ENCODE assay signal across 13 cellular contexts in the genomic region with DNA sequence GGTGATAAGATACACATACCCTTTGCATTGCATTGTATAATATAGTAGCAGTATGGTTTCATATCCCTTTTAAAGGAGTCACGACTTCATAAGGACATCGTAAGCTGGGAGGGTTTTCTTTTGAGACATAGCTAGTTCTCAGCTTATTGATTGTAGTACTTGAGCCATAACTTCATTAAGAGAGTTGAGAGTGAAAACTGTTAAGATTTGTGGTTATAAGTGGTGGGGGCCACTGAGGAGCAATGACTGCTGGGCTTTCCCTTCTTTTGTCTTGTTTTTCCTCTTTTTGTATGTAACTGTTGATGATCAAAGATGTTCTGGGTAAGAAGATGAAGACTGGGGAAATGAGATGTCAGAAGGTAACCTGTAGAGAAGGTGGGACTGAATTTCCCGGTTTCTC. TPM values are rescaled to one million over a fixed set of nuclear protein-coding genes. Genes with fewer than 3 reads are reported as not detected.
A peak's percentile ranks its signal among the peaks of the same experiment; 100 is the strongest.
DNase-seq lines count a peak whose midpoint lies in the region; ATAC-seq and TF ChIP-seq lines count a peak whose summit lies in the region.
"Had no signal": no experiment of that assay in that cellular context is flagged by ENCODE, and none has a peak within 500 bp of the region (broad histone marks: within the 10 kb centered on the region; RNA-seq: fewer than 3 reads in every experiment).

No MANE protein-coding gene starts in this region.

- H3K4me3 ChIP-seq in spleen, result no peak overlapping the region
- no peak overlapping the region for H3K4me3 ChIP-seq in WERI-Rb-1 (ENCODE audit: low read depth, low read length)
- H3K4me3 ChIP-seq: coronary artery had no signal

- CTCF ChIA-PET in activated B cell treated with CpG ODN at 0.5 μM for 24 hours (lab: Charles Lee), result no interaction called here

- H3K4me1 Mint-ChIP-seq in activated B cell treated with CpG ODN at 0.5 μM for 24 hours, result peaks cover 46% of the 10 kb centered on the region

- H3K36me3 Mint-ChIP-seq in activated naive CD4-positive, alpha-beta T cell treated with anti-CD3 and anti-CD28 coated beads, Interleukin-2, amount 50 U/mL, for 72 hours, result no peaks in the 10 kb centered on the region
- peaks cover 4% of the 10 kb centered on the region for H3K36me3 Mint-ChIP-seq in activated B cell treated with CpG ODN at 0.5 μM for 24 hours (ENCODE audit: low read depth)

- ATAC-seq in activated naive CD4-positive, alpha-beta T cell treated with anti-CD3 and anti-CD28 coated beads, Interleukin-2, amount 50 U/mL, for 72 hours, result peak; percentile 90 to 96
- peak; percentile 77 for ATAC-seq in HG02610 (IDR thresholded peaks at IDR 0.05; ENCODE audit: unreplicated experiment)
- peak; percentile 21 for ATAC-seq in activated B cell treated with CpG ODN at 0.5 μM for 24 hours (ENCODE audit: low read depth)
- ATAC-seq in stimulated activated naive CD8-positive, alpha-beta T cell treated with anti-CD3 and anti-CD28 coated beads, Interleukin-15, Interleukin-2, amounts not matched to agents 100 U/mL and 50 U/mL, for 24 hours, result peak; percentile 59
- no peak for ATAC-seq in HG03457 (IDR thresholded peaks at IDR 0.05; ENCODE audit: unreplicated experiment)
- ATAC-seq: sciatic nerve had no signal

- H3K27ac ChIP-seq in spleen (no peak overlapping the region), WERI-Rb-1 (no peak overlapping the region)
- H3K27ac ChIP-seq: coronary artery had no signal

- peak in 1 of 2 donors; percentile 10 for DNase-seq in activated naive CD4-positive, alpha-beta T cell treated with anti-CD3 and anti-CD28 coated beads, Interleukin-2, amount 50 U/mL, for 72 hours (ENCODE audit: low spot score in 2 of 2)
- DNase-seq in activated naive CD4-positive, alpha-beta T cell treated with Interleukin-2 at 50 U/mL for 16 hours, result no peak
- DNase-seq in activated B cell treated with CpG ODN at 0.5 μM for 24 hours (no peak), spleen (no peak), WERI-Rb-1 (no peak)
- DNase-seq in stimulated activated naive CD8-positive, alpha-beta T cell treated with anti-CD3 and anti-CD28 coated beads, Interleukin-15, Interleukin-2, amounts not matched to agents 100 U/mL and 50 U/mL, for 24 hours, result no peak
- DNase-seq: activated CD4-positive, alpha-beta T cell treated with anti-CD3 and anti-CD28 coated beads for 48 hours; DMS79; hippocampal formation had no signal

- TF ChIP-seq POLR2A in spleen (IDR thresholded peaks at IDR 0.05), result no peak

- H3K4me1 ChIP-seq in spleen, result peaks cover 5 to 71% (median 15%) of the 10 kb centered on the region in 6 donors

- intact Hi-C loops in activated B cell treated with CpG ODN at 0.5 μM for 24 hours (cut with micrococcal nuclease) (no loop called here), spleen (cut with DNase I; ENCODE audit: low total_unique reads) (no loop called here)

- H3K9me3 ChIP-seq in spleen (no peaks in the 10 kb centered on the region), WERI-Rb-1 (ENCODE audit: severe bottlenecking) (no peaks in the 10 kb centered on the region)

- TF ChIP-seq CTCF in activated B cell treated with CpG ODN at 0.5 μM for 24 hours (IDR thresholded peaks at IDR 0.05) (no peak), spleen (IDR thresholded peaks at IDR 0.05 in 8 of 11, conservative IDR thresholded peaks at IDR 0.05 in 3 of 11) (no peak), WERI-Rb-1 (IDR thresholded peaks at IDR 0.05; ENCODE audit: low read depth, low read length) (no peak)

- H3K27me3 Mint-ChIP-seq in activated B cell treated with CpG ODN at 0.5 μM for 24 hours, result no peaks in the 10 kb centered on the region

- H3K36me3 ChIP-seq in spleen (peaks cover 0 to 5% (median 0%) of the 10 kb centered on the region in 6 donors), WERI-Rb-1 (no peaks in the 10 kb centered on the region; the same call in 1 of the 2 replicates)

- WGBS in spleen, 5 donors, result 61 to 77% (median 71%) methylated on average over 3 of the region's 3 CpGs

- no peak overlapping the region for H3K4me3 Mint-ChIP-seq in activated B cell treated with CpG ODN at 0.5 μM for 24 hours

- H3K9me3 Mint-ChIP-seq in activated naive CD4-positive, alpha-beta T cell treated with anti-CD3 and anti-CD28 coated beads, Interleukin-2, amount 50 U/mL, for 72 hours, result no peaks in the 10 kb centered on the region
- no peaks in the 10 kb centered on the region for H3K9me3 Mint-ChIP-seq in activated B cell treated with CpG ODN at 0.5 μM for 24 hours

- POLR2A ChIA-PET in activated B cell treated with CpG ODN at 0.5 μM for 24 hours (lab: Charles Lee), result interaction anchor here (1.8 kb wide), 1 partner anchor 10 kb away, joined by 5 read pairs; the partner anchor contains the start of gene EIF5B

- no peaks in the 10 kb centered on the region for H3K27me3 ChIP-seq in spleen (replicated peaks in 1 of 7)
- no peaks in the 10 kb centered on the region for H3K27me3 ChIP-seq in WERI-Rb-1 (ENCODE audit: insufficient read depth, low read depth, severe bottlenecking)

- H3K27ac Mint-ChIP-seq in activated naive CD4-positive, alpha-beta T cell treated with anti-CD3 and anti-CD28 coated beads, Interleukin-2, amount 50 U/mL, for 72 hours, result peak overlapping the region; percentile 79 to 94
- peak overlapping the region; percentile 57 for H3K27ac Mint-ChIP-seq in activated B cell treated with CpG ODN at 0.5 μM for 24 hours

RNA-seq across cellular contexts. Expression of gene EIF5B, which starts 11.0 kb away (rescaled TPM):
- 10 to 100 TPM; 68.6 to 77.7 TPM for total RNA-seq in activated naive CD4-positive, alpha-beta T cell treated with anti-CD3 and anti-CD28 coated beads, Interleukin-2, amount 50 U/mL, for 72 hours
- total RNA-seq in activated B cell treated with CpG ODN at 0.5 μM for 24 hours, result 52.3 and 55.0 TPM in 2 replicates
- 10 to 100 TPM; 23.8 to 49.5 (median 32.3) TPM for total RNA-seq in spleen
- 10 to 100 TPM; 14.6 to 25.4 (median 22.3) TPM for polyA plus RNA-seq in spleen

RNA-seq across cellular contexts. Expression of gene TXNDC9, which starts 12.0 kb away (rescaled TPM):
- total RNA-seq in activated naive CD4-positive, alpha-beta T cell treated with anti-CD3 and anti-CD28 coated beads, Interleukin-2, amount 50 U/mL, for 72 hours, result 10 to 100 TPM; 25.9 to 29.9 TPM
- total RNA-seq in activated B cell treated with CpG ODN at 0.5 μM for 24 hours (26.8 and 28.1 TPM in 2 replicates), spleen (10 to 100 TPM; 19.7 to 49.7 (median 30.8) TPM)
- 10 to 100 TPM; 18.3 to 26.6 (median 22.0) TPM for polyA plus RNA-seq in spleen

RNA-seq across cellular contexts. Expression of gene LYG1, which starts 47.2 kb away (rescaled TPM):
- 1 to 10 TPM in 1 of 2 donors, under 1 TPM in 1; 0.91 to 1.1 TPM for total RNA-seq in activated naive CD4-positive, alpha-beta T cell treated with anti-CD3 and anti-CD28 coated beads, Interleukin-2, amount 50 U/mL, for 72 hours
- total RNA-seq in activated B cell treated with CpG ODN at 0.5 μM for 24 hours (1.5 and 1.9 TPM in 2 replicates), spleen (1 to 10 TPM in 5 of 7 donors, under 1 TPM in 1, not detected in 1; 0.47 to 2.8 (median 1.5) TPM)
- polyA plus RNA-seq in spleen, result 1 to 10 TPM; 4.3 to 5.3 (median 4.4) TPM
